ENCODE assay signal across 21 cellular contexts in the genomic region with DNA sequence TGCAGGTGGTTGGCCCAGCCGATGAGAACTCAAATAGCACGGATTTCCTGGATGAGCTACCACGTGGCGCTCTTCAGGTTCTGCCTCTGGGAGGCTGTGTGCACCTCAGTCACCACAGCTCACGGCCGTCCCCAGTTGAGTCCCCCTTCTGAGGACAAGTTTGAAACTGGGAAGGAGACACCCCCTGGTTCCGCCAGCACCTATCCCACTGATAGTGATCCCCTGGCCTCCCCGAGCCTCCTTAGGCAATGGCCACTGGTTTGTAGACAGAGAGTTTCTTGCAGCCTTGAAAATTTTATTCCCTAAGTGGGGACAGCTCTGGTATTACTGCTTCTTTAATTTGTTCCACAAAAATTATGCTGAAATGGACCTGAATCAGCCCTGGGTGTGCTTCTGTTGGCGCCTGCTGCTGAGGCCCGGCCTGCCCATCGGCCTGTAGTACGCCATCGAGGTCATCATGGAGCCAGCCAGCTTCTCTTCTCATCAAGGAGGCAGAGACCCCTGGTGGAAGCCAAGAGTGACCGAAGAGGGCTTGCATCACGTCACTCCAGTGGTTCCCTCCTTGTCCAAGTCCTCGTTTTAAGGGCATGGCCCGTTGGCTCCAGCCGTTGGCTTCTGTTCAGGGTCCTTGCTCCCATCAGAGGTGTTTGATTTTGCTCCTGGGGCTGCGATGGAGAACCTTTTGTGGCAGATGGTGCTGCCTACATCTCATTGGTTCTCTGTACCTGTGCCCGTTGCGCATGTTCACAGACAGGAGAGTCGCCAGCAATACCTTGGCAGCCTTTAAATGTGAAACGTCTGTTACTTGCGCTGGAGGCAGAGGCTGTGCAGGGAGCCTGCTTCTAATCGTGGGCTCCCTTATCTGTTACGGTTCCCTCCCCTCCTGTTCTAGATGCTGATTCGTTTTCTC. TPM values are rescaled to one million over a fixed set of nuclear protein-coding genes. Genes with fewer than 3 reads are reported as not detected.
A peak's percentile ranks its signal among the peaks of the same experiment; 100 is the strongest.
DNase-seq lines count a peak whose midpoint lies in the region; ATAC-seq and TF ChIP-seq lines count a peak whose summit lies in the region.
"Had no signal": no experiment of that assay in that cellular context is flagged by ENCODE, and none has a peak within 500 bp of the region (broad histone marks: within the 10 kb centered on the region; RNA-seq: fewer than 3 reads in every experiment).

No MANE protein-coding gene starts in this region.

- no peak overlapping the region for H4K5ac ChIP-seq in H9 (ENCODE audit: insufficient read length, low read depth, low read length)

- H3K18ac ChIP-seq in H9 (ENCODE audit: insufficient read length, low read depth, low read length) = no peak overlapping the region

- H3K27me3 ChIP-seq in H9 (ENCODE audit: insufficient read depth, low read length) (no peaks in the 10 kb centered on the region), brain microvascular endothelial cell (replicated peaks) (no peaks in the 10 kb centered on the region), neural progenitor cell (no peaks in the 10 kb centered on the region), PC-3 (ENCODE audit: low read length) (no peaks in the 10 kb centered on the region), esophagus muscularis mucosa (no peaks in the 10 kb centered on the region)
- H3K27me3 ChIP-seq: left lung, pancreas had no signal

- no peak for TF ChIP-seq POLR2A in esophagus muscularis mucosa (IDR thresholded peaks at IDR 0.05; ENCODE audit: low read depth)

- TF ChIP-seq CTCF in H9 (conservative IDR thresholded peaks at IDR 0.05) = peak; percentile 19; the same call in 2 of the 3 replicates
- peak; percentile 8 for TF ChIP-seq CTCF in brain microvascular endothelial cell (IDR thresholded peaks at IDR 0.05; ENCODE audit: low read depth, low read length, missing control alignments)
- TF ChIP-seq CTCF in neural progenitor cell (IDR thresholded peaks at IDR 0.05) = peak; percentile 5
- no peak for TF ChIP-seq CTCF in PC-3 (conservative IDR thresholded peaks at IDR 0.05; ENCODE audit: low read depth, low read length)
- no peak for TF ChIP-seq CTCF in esophagus muscularis mucosa (IDR thresholded peaks at IDR 0.05)

- H3K4ac ChIP-seq in H9 (ENCODE audit: low read depth, low read length) = no peak overlapping the region

- no peak overlapping the region for H3K4me2 ChIP-seq in H9 (ENCODE audit: insufficient read depth, insufficient read length, low read length)
- H3K4me2 ChIP-seq in neural progenitor cell = no peak overlapping the region
- H3K4me2 ChIP-seq in PC-3 (ENCODE audit: low read length) = no peak overlapping the region

- no TSS peak for BruUV-seq in PC-3 (replicated peaks; lab: Mats Ljungman, UMichigan)

- H3K9me3 Mint-ChIP-seq in H9 (no peaks in the 10 kb centered on the region), neural progenitor cell (no peaks in the 10 kb centered on the region)
- H3K9me3 Mint-ChIP-seq: activated naive CD4-positive, alpha-beta T cell treated with anti-CD3 and anti-CD28 coated beads, Interleukin-2, amount 50 U/mL, for 24 hours; effector memory CD8-positive, alpha-beta T cell had no signal

- H3K27me3 Mint-ChIP-seq in H9 (ENCODE audit: low read depth) (peaks cover 1% of the 10 kb centered on the region; the same call in 1 of the 2 replicates), neural progenitor cell (ENCODE audit: insufficient read depth, low read depth) (no peaks in the 10 kb centered on the region)
- H3K27me3 Mint-ChIP-seq: activated naive CD4-positive, alpha-beta T cell treated with anti-CD3 and anti-CD28 coated beads, Interleukin-2, amount 50 U/mL, for 24 hours; effector memory CD8-positive, alpha-beta T cell had no signal

- POLR2A ChIA-PET in PC-3 (lab: Charles Lee; ENCODE audit: unreplicated experiment) = interaction anchor here (0.7 kb wide), 1 partner anchor 10 kb away, joined by 3 read pairs; a partner anchor contains a TSS

- H3K79me2 ChIP-seq in H9 (ENCODE audit: insufficient read depth, low read length) (no peaks in the 10 kb centered on the region), neural progenitor cell (ENCODE audit: low read depth) (peaks cover 7% of the 10 kb centered on the region), PC-3 (ENCODE audit: low read length) (peaks cover 23% of the 10 kb centered on the region)

- H3K4me1 ChIP-seq in H9 (ENCODE audit: insufficient read depth, low read length) (no peaks in the 10 kb centered on the region), neural progenitor cell (no peaks in the 10 kb centered on the region), PC-3 (ENCODE audit: insufficient read depth, low read length) (peaks cover 8% of the 10 kb centered on the region; the same call in 1 of the 2 replicates), esophagus muscularis mucosa (peaks cover 14 to 38% (median 20%) of the 10 kb centered on the region in 4 donors)

- no CpG with 5 or more reads among the region's 27 CpGs for WGBS in H9 (ENCODE audit: extremely low coverage, insufficient read length, low lambda C conversion rate)
- 90% methylated on average over 20 of the region's 27 CpGs for WGBS in esophagus muscularis mucosa

- H3K4me3 ChIP-seq in brain microvascular endothelial cell (ENCODE audit: low read depth, low read length) (no peak overlapping the region), neural progenitor cell (no peak overlapping the region), PC-3 (ENCODE audit: low read length) (no peak overlapping the region), esophagus muscularis mucosa (no peak overlapping the region)
- H3K4me3 ChIP-seq: left lung, pancreas had no signal

- peaks cover 24% of the 10 kb centered on the region for H3K36me3 ChIP-seq in brain microvascular endothelial cell (replicated peaks)
- H3K36me3 ChIP-seq in neural progenitor cell = no peaks in the 10 kb centered on the region
- peaks cover 29% of the 10 kb centered on the region for H3K36me3 ChIP-seq in PC-3 (ENCODE audit: low read depth, low read length)
- peaks cover 44 to 93% (median 85%) of the 10 kb centered on the region in 4 donors for H3K36me3 ChIP-seq in esophagus muscularis mucosa

- H2AK5ac ChIP-seq in H9 (ENCODE audit: insufficient read length, low read length) = no peak overlapping the region

- no peak overlapping the region for H2BK12ac ChIP-seq in H9 (ENCODE audit: insufficient read length, low read depth, low read length)

- no peaks in the 10 kb centered on the region for H4K20me1 ChIP-seq in H9 (ENCODE audit: control insufficient read depth, insufficient read depth, insufficient read length)
- H4K20me1 ChIP-seq in neural progenitor cell (ENCODE audit: low read depth) = peaks cover 20% of the 10 kb centered on the region
- peaks cover under 1% of the 10 kb centered on the region; the same call in 1 of the 2 replicates for H4K20me1 ChIP-seq in PC-3 (ENCODE audit: low read length)

- H3K14ac ChIP-seq in H9 (ENCODE audit: insufficient read depth, low read length) = no peak overlapping the region

- H3K23ac ChIP-seq in H9 (ENCODE audit: insufficient read length, low read depth, low read length) = no peak overlapping the region

- H3K4me1 Mint-ChIP-seq in H9 (peaks cover 0 to 4% of the 10 kb centered on the region in 2 experiments; a peak in 2 of 4 replicates), neural progenitor cell (peaks cover 8% of the 10 kb centered on the region)

- no peaks in the 10 kb centered on the region for H3K79me1 ChIP-seq in H9 (ENCODE audit: insufficient read depth, low read depth, low read length, poor library complexity, severe bottlenecking)

- peak; percentile 12 for DNase-seq in DMS53 (lab: John Stamatoyannopoulos, UW)
- DNase-seq in DMS53 treated with DMSO at 0.1 percent for 48 hours (lab: John Stamatoyannopoulos, UW; ENCODE audit: unreplicated experiment) = no peak
- no peak for DNase-seq in H9
- no peak for DNase-seq in brain microvascular endothelial cell
- no peak for DNase-seq in neural progenitor cell (ENCODE audit: low spot score)
- DNase-seq in PC-3 = no peak
- DNase-seq in esophagus muscularis mucosa (ENCODE audit: extremely low spot score) = no peak
- DNase-seq in NCI-H446 (lab: John Stamatoyannopoulos, UW) = no peak
- DNase-seq: activated CD8-positive, alpha-beta memory T cell treated with anti-CD3 and anti-CD28 coated beads, Interleukin-2, amount 50 U/mL, for 4 hours; DMS79; effector memory CD8-positive, alpha-beta T cell; NK-92 treated with Interleukin-12 subunit alpha and Interleukin-12 subunit beta, amount 100 ng/mL, for 24 hours; pancreas; Right ventricle myocardium superior; small intestine; trophoblast cell had no signal

- no peak overlapping the region for H4K91ac ChIP-seq in H9 (ENCODE audit: insufficient read length, low read depth, low read length)

- H2BK20ac ChIP-seq in H9 (ENCODE audit: low read depth, low read length, poor library complexity, severe bottlenecking) = no peak overlapping the region

- no peak overlapping the region for H2BK5ac ChIP-seq in H9 (ENCODE audit: insufficient read length, low read length)

- H3K4me3 Mint-ChIP-seq in H9 (no peak overlapping the region; a peak in 1 of 5 replicates), neural progenitor cell (no peak overlapping the region)
- H3K4me3 Mint-ChIP-seq: activated naive CD4-positive, alpha-beta T cell treated with anti-CD3 and anti-CD28 coated beads, Interleukin-2, amount 50 U/mL, for 24 hours; effector memory CD8-positive, alpha-beta T cell had no signal

- H4K8ac ChIP-seq in H9 (replicated peaks; ENCODE audit: insufficient read length, low read depth, low read length) = no peak overlapping the region

- intact Hi-C loops in PC-3 (cut with micrococcal nuclease) = no loop called here
- intact Hi-C loops in esophagus muscularis mucosa (cut with DNase I) = no loop called here

- H3K27ac Mint-ChIP-seq in H9 (peak overlapping the region in 1 of 3 experiments; percentile 18; a peak in 2 of 7 replicates), neural progenitor cell (no peak overlapping the region)
- H3K27ac Mint-ChIP-seq: activated naive CD4-positive, alpha-beta T cell treated with anti-CD3 and anti-CD28 coated beads, Interleukin-2, amount 50 U/mL, for 24 hours had no signal

- H3K9ac ChIP-seq in H9 (ENCODE audit: extremely low read depth, insufficient read length, low read length) (no peak overlapping the region), neural progenitor cell (no peak overlapping the region), PC-3 (ENCODE audit: low read length) (no peak overlapping the region)

- H2BK120ac ChIP-seq in H9 (ENCODE audit: low read depth, low read length, poor library complexity, severe bottlenecking) = no peak overlapping the region

- in situ Hi-C loops in brain microvascular endothelial cell (cut with HindIII; ENCODE audit: low pct_ligation_motif_present, low sequenced_read_pairs) = no loop called here

- no peak overlapping the region for H3T11ph ChIP-seq in H9 (ENCODE audit: low read length)

- no peak for ATAC-seq in PC-3
- ATAC-seq: effector memory CD8-positive, alpha-beta T cell; left lung; pancreas had no signal

- no peak overlapping the region for H2AFZ ChIP-seq in H9 (ENCODE audit: low read length)
- no peak overlapping the region for H2AFZ ChIP-seq in neural progenitor cell (replicated peaks)
- H2AFZ ChIP-seq in PC-3 (ENCODE audit: low read length) = no peak overlapping the region

- no peaks in the 10 kb centered on the region for H3K9me2 ChIP-seq in PC-3 (replicated peaks; ENCODE audit: low read length)

- H3K9me3 ChIP-seq in H9 (ENCODE audit: control insufficient read depth, low read depth, low read length) = no peaks in the 10 kb centered on the region
- no peaks in the 10 kb centered on the region for H3K9me3 ChIP-seq in neural progenitor cell (ENCODE audit: low read depth)
- H3K9me3 ChIP-seq in PC-3 (ENCODE audit: low read length) = no peaks in the 10 kb centered on the region
- no peaks in the 10 kb centered on the region for H3K9me3 ChIP-seq in esophagus muscularis mucosa
- H3K9me3 ChIP-seq: left lung, pancreas had no signal

- H3F3A ChIP-seq in neural progenitor cell (ENCODE audit: low read depth) (no peaks in the 10 kb centered on the region), PC-3 (ENCODE audit: low read length, unreplicated experiment) (no peaks in the 10 kb centered on the region)

- no peak overlapping the region for H3K27ac ChIP-seq in H9 (ENCODE audit: insufficient read length, low read depth, low read length)
- H3K27ac ChIP-seq in brain microvascular endothelial cell = no peak overlapping the region
- no peak overlapping the region for H3K27ac ChIP-seq in neural progenitor cell
- no peak overlapping the region for H3K27ac ChIP-seq in PC-3 (ENCODE audit: low read length)
- no peak overlapping the region for H3K27ac ChIP-seq in esophagus muscularis mucosa (replicated peaks in 1 of 4)
- H3K27ac ChIP-seq: 22Rv1, C4-2B, pancreas had no signal

- CTCF ChIA-PET in PC-3 (lab: Charles Lee) = interaction anchor here (0.6 kb wide), 1 partner anchor 218 kb away, joined by 3 read pairs; no protein-coding TSS in a partner anchor

- H3K23me2 ChIP-seq in H9 (ENCODE audit: insufficient read length, low read depth, low read length, poor library complexity, severe bottlenecking) = no peaks in the 10 kb centered on the region

- H3K36me3 Mint-ChIP-seq in H9 (ENCODE audit: insufficient read depth in 1 of 3, low read depth in 3 of 3) (peaks cover 27 to 60% (median 51%) of the 10 kb centered on the region in 3 experiments), neural progenitor cell (peaks cover 5% of the 10 kb centered on the region)
- H3K36me3 Mint-ChIP-seq: activated naive CD4-positive, alpha-beta T cell treated with anti-CD3 and anti-CD28 coated beads, Interleukin-2, amount 50 U/mL, for 24 hours had no signal

- TF ChIP-seq EP300 in esophagus muscularis mucosa (IDR thresholded peaks at IDR 0.05) = no peak

- H2BK15ac ChIP-seq in H9 (ENCODE audit: low read depth, low read length) = no peak overlapping the region

- H3K56ac ChIP-seq in H9 (ENCODE audit: insufficient read length, low read depth, low read length) = no peak overlapping the region

RNA-seq across cellular contexts. Expression of a gene that starts 9.3 kb away (rescaled TPM):
- 22.3 and 22.4 TPM in 2 replicates for total RNA-seq in H9 (2021)
- total RNA-seq in neural progenitor cell (ENCODE audit: low replicate concordance) = 8.9 and 11.9 TPM in 2 replicates
- 20.4 and 22.7 TPM in 2 replicates for total RNA-seq in PC-3 (2014; rRNA removed)
- total RNA-seq in esophagus muscularis mucosa = 10 to 100 TPM; 13.3 to 20.5 (median 17.3) TPM

RNA-seq across cellular contexts. Expression of a gene that starts 9.6 kb away (rescaled TPM):
- total RNA-seq in H9 (2021) (63.3 and 68.7 TPM in 2 replicates), neural progenitor cell (ENCODE audit: low replicate concordance) (49.2 and 67.8 TPM in 2 replicates), PC-3 (2014; rRNA removed) (44.7 and 46.8 TPM in 2 replicates), esophagus muscularis mucosa (10 to 100 TPM; 21.2 to 33.5 (median 21.8) TPM)

RNA-seq across cellular contexts. Expression of a gene that starts 39.0 kb away (rescaled TPM):
- total RNA-seq in H9 (2021) (41.8 and 42.8 TPM in 2 replicates), neural progenitor cell (ENCODE audit: low replicate concordance) (26.3 and 38.5 TPM in 2 replicates), PC-3 (2014; rRNA removed) (60.6 and 61.5 TPM in 2 replicates), esophagus muscularis mucosa (10 to 100 TPM; 17.4 to 30.6 (median 24.0) TPM)

RNA-seq across cellular contexts. Expression of a gene that starts 53.2 kb away (rescaled TPM):
- total RNA-seq in H9 (2021) (0.61 TPM in 1 of 2 replicates, not detected in the other), neural progenitor cell (ENCODE audit: low replicate concordance) (not detected in 2 replicates), PC-3 (2014; rRNA removed) (1.1 and 1.3 TPM in 2 replicates), esophagus muscularis mucosa (not detected)
- total RNA-seq: pancreas; Right ventricle myocardium superior; T-helper 2 cell treated with Interferon-gamma antibody and Interleukin-4, amounts not matched to agents 100 ng/mL and 5 ng/mL, for 36 hours had no signal

Comparison
In these comparisons a context has a peak if more than half of its experiments do, and no peak if none do; other contexts are left out.
1. CTCF ChIP-seq: peak in H9 (single experiment), brain microvascular endothelial cell (single experiment) and neural progenitor cell (single experiment); none in PC-3 (single experiment) and esophagus muscularis mucosa (0 of 3).